ENCODE assay signal across 8 cellular contexts in the genomic region with DNA sequence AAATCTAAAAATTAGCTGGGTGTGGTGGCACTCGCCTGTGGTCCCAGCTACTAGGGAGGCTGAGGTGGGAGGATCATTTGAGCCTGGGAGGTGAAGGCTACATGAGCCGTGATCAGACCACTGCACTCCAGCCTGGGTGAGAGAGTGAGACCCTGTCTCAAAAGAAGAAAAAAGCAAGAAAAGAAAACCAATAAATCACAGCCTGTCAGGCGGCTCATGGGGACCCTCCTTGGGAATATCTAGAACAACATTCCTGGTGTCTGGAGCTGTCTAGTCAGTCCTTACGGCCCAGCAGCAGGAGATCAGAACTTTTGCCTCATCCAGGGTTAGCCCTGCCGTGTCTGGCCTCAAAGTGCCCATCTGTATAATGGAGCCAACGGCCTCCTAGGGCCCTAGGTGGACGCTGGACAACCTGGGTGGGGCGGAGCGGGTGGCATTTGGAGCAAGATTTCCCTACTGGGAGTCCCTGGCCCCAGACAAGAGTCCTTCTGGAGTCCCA. TPM values are rescaled to one million over a fixed set of nuclear protein-coding genes. Genes with fewer than 3 reads are reported as not detected.
DNase-seq lines count a peak whose midpoint lies in the region; ATAC-seq lines count a peak whose summit lies in the region.
"Had no signal": no experiment of that assay in that cellular context is flagged by ENCODE, and none has a peak within 500 bp of the region (broad histone marks: within the 10 kb centered on the region; RNA-seq: fewer than 3 reads in every experiment).

No MANE protein-coding gene starts in this region.

- H3K4me1 Mint-ChIP-seq in activated CD8-positive, alpha-beta T cell treated with anti-CD3 and anti-CD28 coated beads, Interleukin-2, amount 10 ng/mL, durations not matched to agents 7 days and 5 days (ENCODE audit: low read depth) = peaks cover 40% of the 10 kb centered on the region
- H3K4me1 Mint-ChIP-seq in stimulated activated memory B cell treated with anti-CD40 and anti-IgM and Interleukin-4, amounts not matched to agents 10 μg/mL and 1 μg/mL and 100 μg/mL, for 72 hours = peaks cover 47% of the 10 kb centered on the region

- H3K27me3 Mint-ChIP-seq in activated CD8-positive, alpha-beta T cell treated with anti-CD3 and anti-CD28 coated beads, Interleukin-2, amount 10 ng/mL, durations not matched to agents 7 days and 5 days (ENCODE audit: low read depth) = no peaks in the 10 kb centered on the region
- no peaks in the 10 kb centered on the region for H3K27me3 Mint-ChIP-seq in stimulated activated memory B cell treated with anti-CD40 and anti-IgM and Interleukin-4, amounts not matched to agents 10 μg/mL and 1 μg/mL and 100 μg/mL, for 72 hours

- H3K4me3 Mint-ChIP-seq in activated CD8-positive, alpha-beta T cell treated with anti-CD3 and anti-CD28 coated beads, Interleukin-2, amount 10 ng/mL, durations not matched to agents 7 days and 5 days = peak overlapping the region; percentile 28
- peak overlapping the region; percentile 55 for H3K4me3 Mint-ChIP-seq in stimulated activated memory B cell treated with anti-CD40 and anti-IgM and Interleukin-4, amounts not matched to agents 10 μg/mL and 1 μg/mL and 100 μg/mL, for 72 hours

- no peak overlapping the region for H3K27ac Mint-ChIP-seq in activated CD8-positive, alpha-beta T cell treated with anti-CD3 and anti-CD28 coated beads, Interleukin-2, amount 10 ng/mL, durations not matched to agents 7 days and 5 days
- H3K27ac Mint-ChIP-seq in stimulated activated memory B cell treated with anti-CD40 and anti-IgM and Interleukin-4, amounts not matched to agents 10 μg/mL and 1 μg/mL and 100 μg/mL, for 72 hours = peak overlapping the region; percentile 99

- CTCF ChIA-PET in activated CD8-positive, alpha-beta T cell treated with anti-CD3 and anti-CD28 coated beads, Interleukin-2, amount 10 ng/mL, durations not matched to agents 7 days and 5 days (lab: Charles Lee) = interaction anchor here (1.0 kb wide), 1 partner anchor 21 kb away, joined by 5 read pairs; no protein-coding TSS in a partner anchor

- no peaks in the 10 kb centered on the region for H3K27me3 ChIP-seq in layer of hippocampus (ENCODE audit: control insufficient read depth, insufficient read depth, low read length)

- peak overlapping the region; percentile 53 for H3K27ac ChIP-seq in layer of hippocampus (ENCODE audit: low read depth, low read length)

- POLR2A ChIA-PET in activated CD8-positive, alpha-beta T cell treated with anti-CD3 and anti-CD28 coated beads, Interleukin-2, amount 10 ng/mL, durations not matched to agents 7 days and 5 days (lab: Charles Lee) = no interaction called here

- ATAC-seq in activated CD8-positive, alpha-beta T cell treated with anti-CD3 and anti-CD28 coated beads, Interleukin-2, amount 10 ng/mL, durations not matched to agents 7 days and 5 days = no peak
- ATAC-seq in stimulated activated memory B cell treated with anti-CD40 and anti-IgM and Interleukin-4, amounts not matched to agents 10 μg/mL and 1 μg/mL and 100 μg/mL, for 72 hours = no peak

- H3K9me3 Mint-ChIP-seq in activated CD8-positive, alpha-beta T cell treated with anti-CD3 and anti-CD28 coated beads, Interleukin-2, amount 10 ng/mL, durations not matched to agents 7 days and 5 days (ENCODE audit: insufficient read depth) = no peaks in the 10 kb centered on the region
- H3K9me3 Mint-ChIP-seq in stimulated activated memory B cell treated with anti-CD40 and anti-IgM and Interleukin-4, amounts not matched to agents 10 μg/mL and 1 μg/mL and 100 μg/mL, for 72 hours = no peaks in the 10 kb centered on the region

- H3K36me3 Mint-ChIP-seq in activated CD8-positive, alpha-beta T cell treated with anti-CD3 and anti-CD28 coated beads, Interleukin-2, amount 10 ng/mL, durations not matched to agents 7 days and 5 days (ENCODE audit: low read depth) = no peaks in the 10 kb centered on the region
- no peaks in the 10 kb centered on the region for H3K36me3 Mint-ChIP-seq in stimulated activated memory B cell treated with anti-CD40 and anti-IgM and Interleukin-4, amounts not matched to agents 10 μg/mL and 1 μg/mL and 100 μg/mL, for 72 hours

- DNase-seq in H4 (ENCODE audit: low spot score) (peak; percentile 15), NCI-H510A (lab: John Stamatoyannopoulos, UW) (no peak), middle frontal gyrus (ENCODE audit: extremely low spot score, low spot score) (no peak), NCI-H128 (lab: John Stamatoyannopoulos, UW; ENCODE audit: unreplicated experiment) (no peak)
- no peak for DNase-seq in activated CD8-positive, alpha-beta T cell treated with anti-CD3 and anti-CD28 coated beads, Interleukin-2, amount 10 ng/mL, durations not matched to agents 7 days and 5 days
- DNase-seq: GOT3 had no signal

RNA-seq across cellular contexts. Expression of gene ACTB, which starts 23.9 kb away (rescaled TPM):
- total RNA-seq in H4 (2014; rRNA removed; shearing (Covaris generic)) = 4,047 and 4,905 TPM in 2 replicates
- total RNA-seq in activated CD8-positive, alpha-beta T cell treated with anti-CD3 and anti-CD28 coated beads, Interleukin-2, amount 10 ng/mL, durations not matched to agents 7 days and 5 days = over 10,000 TPM; 13,463 to 13,594 TPM

RNA-seq across cellular contexts. Expression of gene FSCN1, which starts 38.3 kb away (rescaled TPM):
- total RNA-seq in H4 (2014; rRNA removed; shearing (Covaris generic)) = 173 and 225 TPM in 2 replicates
- 10 to 100 TPM; 14.3 to 16.2 TPM for total RNA-seq in activated CD8-positive, alpha-beta T cell treated with anti-CD3 and anti-CD28 coated beads, Interleukin-2, amount 10 ng/mL, durations not matched to agents 7 days and 5 days

RNA-seq across cellular contexts. Expression of gene FBXL18, which starts 40.7 kb away (rescaled TPM):
- 7.3 and 8.9 TPM in 2 replicates for total RNA-seq in H4 (2014; rRNA removed; shearing (Covaris generic))
- 10 to 100 TPM; 15.6 to 16.0 TPM for total RNA-seq in activated CD8-positive, alpha-beta T cell treated with anti-CD3 and anti-CD28 coated beads, Interleukin-2, amount 10 ng/mL, durations not matched to agents 7 days and 5 days

Comparison
In these comparisons a context has a peak if more than half of its experiments do, and no peak if none do; other contexts are left out.
1. RNA of gene FSCN1, which starts 38.3 kb away (total RNA-seq): 173 to 225 TPM in H4; 14.3 to 16.2 TPM in activated CD8-positive, alpha-beta T cell treated with anti-CD3 and anti-CD28 coated beads, Interleukin-2, amount 10 ng/mL, durations not matched to agents 7 days and 5 days; every median in the first group is over 10 times any median in the second.